Comparison of ENCODE assay signal across 8 cellular contexts in the genomic region with DNA sequence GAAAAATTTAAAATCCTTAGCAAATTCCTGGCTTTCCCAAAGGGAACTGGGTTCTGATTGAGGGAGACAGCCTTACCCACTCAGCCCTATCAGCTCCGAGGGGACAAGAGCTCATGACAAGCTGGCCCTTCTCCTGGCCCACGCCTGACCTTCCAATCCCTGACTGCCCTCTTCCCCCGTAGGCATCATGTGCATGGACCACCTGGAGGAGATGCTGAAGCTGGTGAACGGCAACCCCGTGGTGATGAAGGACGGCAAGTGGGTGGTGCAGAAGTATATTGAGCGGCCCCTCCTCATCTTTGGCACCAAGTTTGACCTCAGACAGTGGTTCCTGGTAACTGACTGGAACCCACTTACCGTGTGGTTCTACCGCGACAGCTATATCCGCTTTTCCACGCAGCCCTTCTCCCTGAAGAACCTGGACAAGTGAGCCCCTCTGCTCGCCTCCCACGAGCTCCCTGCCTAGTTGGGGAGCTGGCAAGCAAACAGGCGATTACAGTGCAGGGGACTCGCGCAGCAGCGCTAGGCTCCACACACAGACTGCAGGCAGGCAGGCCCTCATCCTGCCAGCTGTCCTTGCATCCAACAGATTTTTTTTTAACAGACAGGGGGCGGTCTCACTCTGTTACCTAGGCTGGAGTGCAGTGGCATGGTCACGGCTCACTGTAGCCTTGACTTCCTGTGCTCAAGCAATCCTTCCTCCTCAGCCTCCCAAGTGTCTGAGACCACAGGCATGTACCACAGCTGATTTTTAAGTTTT. TPM values are rescaled to one million over a fixed set of nuclear protein-coding genes. Genes with fewer than 3 reads are reported as not detected.
DNase-seq lines count a peak whose midpoint lies in the region; ATAC-seq and TF ChIP-seq lines count a peak whose summit lies in the region.

No MANE protein-coding gene starts in this region.

- H3K9me3 Mint-ChIP-seq in naive thymus-derived CD4-positive, alpha-beta T cell: no peaks in the 10 kb centered on the region
- no peaks in the 10 kb centered on the region for H3K9me3 Mint-ChIP-seq in CD8-positive, alpha-beta memory T cell

- peaks cover 6 to 8% (median 7%) of the 10 kb centered on the region in 7 donors for H3K4me1 Mint-ChIP-seq in naive thymus-derived CD4-positive, alpha-beta T cell
- peaks cover 0 to 7% (median 1%) of the 10 kb centered on the region in 3 donors for H3K4me1 Mint-ChIP-seq in CD8-positive, alpha-beta memory T cell

- ATAC-seq in naive thymus-derived CD4-positive, alpha-beta T cell: peak; percentile 29
- ATAC-seq in GM19395 (IDR thresholded peaks at IDR 0.05; ENCODE audit: unreplicated experiment) (no peak), GM18520 (IDR thresholded peaks at IDR 0.05; ENCODE audit: unreplicated experiment) (no peak)

- H3K27me3 Mint-ChIP-seq in naive thymus-derived CD4-positive, alpha-beta T cell: no peaks in the 10 kb centered on the region
- no peaks in the 10 kb centered on the region for H3K27me3 Mint-ChIP-seq in CD8-positive, alpha-beta memory T cell

- no peak overlapping the region for H3K4me3 Mint-ChIP-seq in naive thymus-derived CD4-positive, alpha-beta T cell
- no peak overlapping the region for H3K4me3 Mint-ChIP-seq in CD8-positive, alpha-beta memory T cell

- CTCF ChIA-PET in naive thymus-derived CD4-positive, alpha-beta T cell (lab: Charles Lee): interaction anchor here (0.6 to 0.7 kb wide), 2 partner anchors 19 to 71 kb away, joined by 3 to 4 read pairs; no protein-coding TSS in a partner anchor
- CTCF ChIA-PET in CD8-positive, alpha-beta memory T cell (lab: Charles Lee): interaction anchor here (1.1 kb wide), 1 partner anchor 19 kb away, joined by 4 read pairs; no protein-coding TSS in a partner anchor

- H3K27me3 ChIP-seq in naive thymus-derived CD4-positive, alpha-beta T cell (ENCODE audit: control insufficient read depth in 2 of 2, insufficient read depth in 2 of 2, low read length in 2 of 2): no peaks in the 10 kb centered on the region
- no peaks in the 10 kb centered on the region for H3K27me3 ChIP-seq in CD8-positive, alpha-beta memory T cell (ENCODE audit: insufficient read depth, low read length, poor library complexity, severe bottlenecking)

- peaks cover 0 to 5% (median 0%) of the 10 kb centered on the region in 5 donors for H3K36me3 Mint-ChIP-seq in naive thymus-derived CD4-positive, alpha-beta T cell
- peaks cover 0 to 26% (median 0%) of the 10 kb centered on the region in 3 donors for H3K36me3 Mint-ChIP-seq in CD8-positive, alpha-beta memory T cell

- no peak overlapping the region for H3K4me3 ChIP-seq in GM12865 (ENCODE audit: low read depth, low read length)
- H3K4me3 ChIP-seq in naive thymus-derived CD4-positive, alpha-beta T cell (ENCODE audit: low read length): no peak overlapping the region
- no peak overlapping the region for H3K4me3 ChIP-seq in CD8-positive, alpha-beta memory T cell (ENCODE audit: low read length)

- H3K27ac ChIP-seq in naive thymus-derived CD4-positive, alpha-beta T cell (ENCODE audit: low read depth, low read length): no peak overlapping the region
- no peak overlapping the region for H3K27ac ChIP-seq in CD8-positive, alpha-beta memory T cell (ENCODE audit: low read depth, low read length)

- intact Hi-C loops in naive thymus-derived CD4-positive, alpha-beta T cell (cut with micrococcal nuclease): no loop called here

- H3K27ac Mint-ChIP-seq in naive thymus-derived CD4-positive, alpha-beta T cell: no peak overlapping the region
- H3K27ac Mint-ChIP-seq in CD8-positive, alpha-beta memory T cell: peak overlapping the region in 1 of 8 donors; percentile 69

- peaks cover 0 to 12% (median 4%) of the 10 kb centered on the region in 3 experiments for H3K36me3 ChIP-seq in naive thymus-derived CD4-positive, alpha-beta T cell (ENCODE audit: control insufficient read depth in 2 of 3, insufficient read depth in 3 of 3, low read length in 3 of 3)
- H3K36me3 ChIP-seq in CD8-positive, alpha-beta memory T cell (ENCODE audit: insufficient read depth, low read length): no peaks in the 10 kb centered on the region

- no peaks in the 10 kb centered on the region for H3K9me3 ChIP-seq in naive thymus-derived CD4-positive, alpha-beta T cell (ENCODE audit: control insufficient read depth in 2 of 3, low read length in 3 of 3)
- H3K9me3 ChIP-seq in CD8-positive, alpha-beta memory T cell (ENCODE audit: low read length): no peaks in the 10 kb centered on the region

- DNase-seq in GM12865 (ENCODE audit: low read depth) (peak; percentile 47), MV-4-11 (lab: John Stamatoyannopoulos, UW) (peak; percentile 61), astrocyte of the hippocampus (ENCODE audit: low read depth, low spot score) (peak; percentile 15), NCI-H226 (no peak)
- DNase-seq in naive thymus-derived CD4-positive, alpha-beta T cell: peak in 3 of 9 donors; percentile 21 to 28 (median 25)
- DNase-seq in CD8-positive, alpha-beta memory T cell: no peak

- H3K4me1 ChIP-seq in naive thymus-derived CD4-positive, alpha-beta T cell (ENCODE audit: control insufficient read depth in 2 of 2, insufficient read depth in 2 of 2, low read length in 2 of 2): no peaks in the 10 kb centered on the region
- H3K4me1 ChIP-seq in CD8-positive, alpha-beta memory T cell (ENCODE audit: insufficient read depth, low read length): no peaks in the 10 kb centered on the region

- peak; percentile 25 for TF ChIP-seq CTCF in GM12865 (IDR thresholded peaks at IDR 0.05; ENCODE audit: insufficient read depth, low read depth, low read length, missing control alignments)

- POLR2A ChIA-PET in naive thymus-derived CD4-positive, alpha-beta T cell (lab: Charles Lee): no interaction called here
- POLR2A ChIA-PET in CD8-positive, alpha-beta memory T cell (lab: Charles Lee): interaction anchor here (0.6 kb wide), 1 partner anchor 86 kb away, joined by 7 read pairs; no protein-coding TSS in a partner anchor

RNA-seq across cellular contexts. Expression of a gene that starts 16.8 kb away (rescaled TPM):
- 10 to 100 TPM; 17.7 to 61.2 (median 58.0) TPM for total RNA-seq in naive thymus-derived CD4-positive, alpha-beta T cell
- polyA plus RNA-seq in naive thymus-derived CD4-positive, alpha-beta T cell: 10 to 100 TPM; 67.3 to 72.6 TPM
- total RNA-seq in CD8-positive, alpha-beta memory T cell: 10 to 100 TPM; 74.3 to 77.6 TPM
- 51.8 TPM for polyA plus RNA-seq in CD8-positive, alpha-beta memory T cell

RNA-seq across cellular contexts. Expression of a gene that starts 16.9 kb away (rescaled TPM):
- 100 to 1,000 TPM in 1 of 5 experiments, 10 to 100 TPM in 4; 54.9 to 106 (median 68.0) TPM for total RNA-seq in naive thymus-derived CD4-positive, alpha-beta T cell
- 1 to 10 TPM; 2.5 to 3.3 TPM for polyA plus RNA-seq in naive thymus-derived CD4-positive, alpha-beta T cell
- total RNA-seq in CD8-positive, alpha-beta memory T cell: 10 to 100 TPM; 18.8 to 19.1 TPM
- 3.8 TPM for polyA plus RNA-seq in CD8-positive, alpha-beta memory T cell

RNA-seq across cellular contexts. Expression of a gene that starts 34.1 kb away (rescaled TPM):
- total RNA-seq in naive thymus-derived CD4-positive, alpha-beta T cell: 100 to 1,000 TPM; 128 to 273 (median 129) TPM
- 100 to 1,000 TPM; 205 to 212 TPM for polyA plus RNA-seq in naive thymus-derived CD4-positive, alpha-beta T cell
- 100 to 1,000 TPM; 309 to 319 TPM for total RNA-seq in CD8-positive, alpha-beta memory T cell
- 277 TPM for polyA plus RNA-seq in CD8-positive, alpha-beta memory T cell

RNA-seq across cellular contexts. Expression of a gene that starts 34.7 kb away (rescaled TPM):
- total RNA-seq in naive thymus-derived CD4-positive, alpha-beta T cell: 10 to 100 TPM; 31.6 to 67.4 (median 36.8) TPM
- 10 to 100 TPM; 44.3 to 69.5 TPM for polyA plus RNA-seq in naive thymus-derived CD4-positive, alpha-beta T cell
- total RNA-seq in CD8-positive, alpha-beta memory T cell: 10 to 100 TPM; 57.0 to 58.8 TPM
- 64.4 TPM for polyA plus RNA-seq in CD8-positive, alpha-beta memory T cell

RNA-seq across cellular contexts. Expression of a gene that starts 53.1 kb away (rescaled TPM):
- total RNA-seq in naive thymus-derived CD4-positive, alpha-beta T cell: not detected
- not detected for polyA plus RNA-seq in naive thymus-derived CD4-positive, alpha-beta T cell
- total RNA-seq in CD8-positive, alpha-beta memory T cell: not detected
- not detected for polyA plus RNA-seq in CD8-positive, alpha-beta memory T cell

Comparison
In these comparisons a context has a peak if more than half of its experiments do, and no peak if none do; other contexts are left out.
1. DNase-seq: peak in GM12865 (single experiment), MV-4-11 (single experiment) and astrocyte of the hippocampus (single experiment); none in CD8-positive, alpha-beta memory T cell (0 of 5) and NCI-H226 (single experiment).